In genomic region chr10:86400705-86401587, GRCh38 we compare ENCODE assay signal across 8 cellular contexts. TPM values are rescaled to one million over a fixed set of nuclear protein-coding genes. Genes with fewer than 3 reads are reported as not detected.
DNase-seq lines count a peak whose midpoint lies in the region; ATAC-seq lines count a peak whose summit lies in the region.

No MANE protein-coding gene starts in this region.

- peak overlapping the region; percentile 73 for H3K4me3 ChIP-seq in HUES6 (ENCODE audit: low read depth, low read length)
- peak overlapping the region; percentile 79 to 80 for H3K4me3 ChIP-seq in duodenal mucosa (ENCODE audit: low read depth in 1 of 2, low read length in 2 of 2)

- H3K27ac ChIP-seq in HUES6 (ENCODE audit: low read depth, low read length), result peak overlapping the region; percentile 6; the same call in 1 of the 2 replicates
- H3K27ac ChIP-seq in duodenal mucosa (ENCODE audit: low read depth, low read length), result peak overlapping the region; percentile 88

- ATAC-seq in GM21447 (IDR thresholded peaks at IDR 0.05; ENCODE audit: unreplicated experiment), result peak; percentile 36

- H3K4me1 ChIP-seq in HUES6 (ENCODE audit: control insufficient read depth, insufficient read depth, low read length), result peaks cover 8% of the 10 kb centered on the region
- H3K4me1 ChIP-seq in duodenal mucosa (ENCODE audit: control insufficient read depth in 1 of 2, insufficient read depth in 2 of 2, low read length in 2 of 2), result peaks cover 19 to 20% of the 10 kb centered on the region in 2 donors

- H3K9ac ChIP-seq in HUES6 (ENCODE audit: low read length), result peak overlapping the region; percentile 82
- H3K9ac ChIP-seq in duodenal mucosa (ENCODE audit: low read depth in 1 of 2, low read length in 2 of 2), result peak overlapping the region; percentile 77 to 79

- H3K9me3 ChIP-seq in HUES6 (ENCODE audit: control insufficient read depth, insufficient read depth, low read depth, low read length) (no peaks in the 10 kb centered on the region), duodenal mucosa (ENCODE audit: control insufficient read depth in 1 of 2, low read length in 2 of 2) (no peaks in the 10 kb centered on the region)

- DNase-seq in DMS114 treated with DMSO at 0.1 percent for 48 hours (lab: John Stamatoyannopoulos, UW; ENCODE audit: unreplicated experiment), result peak; percentile 8
- peak; percentile 57 to 63 for DNase-seq in activated CD4-positive, alpha-beta T cell treated with anti-CD3 and anti-CD28 coated beads, Interleukin-2, amount 50 U/mL, for 24 hours (ENCODE audit: low read depth in 1 of 2, low spot score in 1 of 2)
- DNase-seq in mucosa of gallbladder (ENCODE audit: low spot score), result peak; percentile 56
- DNase-seq in stimulated activated CD8-positive, alpha-beta memory T cell treated with anti-CD3 and anti-CD28 coated beads, Interleukin-7, amount 100 ng/mL, for 24 hours (ENCODE audit: low read depth), result peak; percentile 32
- no peak for DNase-seq in NCI-H2107 (lab: John Stamatoyannopoulos, UW)

- H3K27me3 ChIP-seq in HUES6 (ENCODE audit: control insufficient read depth, insufficient read depth, low read length) (peaks cover 34% of the 10 kb centered on the region), duodenal mucosa (ENCODE audit: control insufficient read depth in 1 of 2, insufficient read depth in 2 of 2, low read length in 2 of 2) (no peaks in the 10 kb centered on the region)

- H3K36me3 ChIP-seq in HUES6 (ENCODE audit: control insufficient read depth, insufficient read depth, low read length) (no peaks in the 10 kb centered on the region), duodenal mucosa (ENCODE audit: control insufficient read depth in 1 of 2, insufficient read depth in 2 of 2, low read length in 2 of 2) (no peaks in the 10 kb centered on the region)

RNA-seq across cellular contexts. Expression of gene GRID1, which starts 34.4 kb away (rescaled TPM):
- 6.3 TPM for total RNA-seq in mucosa of gallbladder
